ENCODE assay signal across 1 cellular context in the genomic region with DNA sequence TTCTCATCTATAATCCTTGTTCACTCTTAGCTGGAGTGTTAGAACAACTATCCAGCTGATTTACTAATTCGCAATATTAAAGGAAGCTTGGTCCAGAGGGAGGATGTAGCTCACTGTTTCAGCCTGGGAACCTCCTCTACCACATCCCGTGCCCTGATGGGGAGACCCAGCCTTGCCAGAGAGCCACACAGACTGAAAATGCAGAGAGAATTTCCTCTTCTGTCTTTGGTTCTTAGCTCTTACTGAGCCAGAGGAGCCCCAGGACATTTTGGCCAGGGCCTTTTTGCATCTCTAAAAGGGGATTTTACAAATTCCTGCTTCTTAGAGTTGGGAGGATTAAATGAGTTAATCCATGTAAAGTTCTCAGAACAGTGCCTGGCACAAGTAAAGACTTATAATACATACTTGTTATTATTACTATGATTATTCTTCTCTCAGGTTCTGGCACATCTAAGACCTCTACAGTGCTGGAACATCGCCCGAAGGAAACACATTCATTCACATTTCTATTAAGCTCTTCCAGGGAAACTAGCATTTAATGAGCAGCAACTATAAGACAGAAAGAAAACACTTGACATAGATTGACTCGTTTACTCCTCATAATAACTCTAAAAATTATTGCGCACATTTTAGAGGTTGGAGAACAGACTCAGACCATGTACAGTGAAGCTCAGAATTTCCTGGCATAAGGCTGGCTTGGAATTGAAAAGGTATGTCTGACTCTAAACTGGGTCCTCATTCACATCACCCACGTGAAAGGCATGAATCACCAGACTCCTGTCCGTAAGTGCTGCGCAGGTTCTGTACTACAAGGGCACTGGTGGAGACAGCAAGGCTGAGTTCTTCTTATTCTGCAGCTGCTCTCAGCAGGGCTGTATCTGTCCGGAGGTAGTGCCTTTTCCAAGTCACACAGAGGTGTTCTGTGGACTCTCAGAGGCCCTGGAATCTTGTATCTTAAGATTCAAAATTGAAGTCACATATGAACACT.
TF ChIP-seq lines count a peak whose summit lies in the region.

No MANE protein-coding gene starts in this region.

TF ChIP-seq in HepG2, 621 proteins besides CTCF, POLR2A, EP300 and RAD21:
- TF ChIP-seq ZNF614 (CRISPR knock-in tag; IDR thresholded peaks at IDR 0.05; ENCODE audit: borderline replicate concordance): no peak
- TF ChIP-seq ZKSCAN1 (IDR thresholded peaks at IDR 0.05; ENCODE audit: low read length): no peak
- TF ChIP-seq, protein P1, sequence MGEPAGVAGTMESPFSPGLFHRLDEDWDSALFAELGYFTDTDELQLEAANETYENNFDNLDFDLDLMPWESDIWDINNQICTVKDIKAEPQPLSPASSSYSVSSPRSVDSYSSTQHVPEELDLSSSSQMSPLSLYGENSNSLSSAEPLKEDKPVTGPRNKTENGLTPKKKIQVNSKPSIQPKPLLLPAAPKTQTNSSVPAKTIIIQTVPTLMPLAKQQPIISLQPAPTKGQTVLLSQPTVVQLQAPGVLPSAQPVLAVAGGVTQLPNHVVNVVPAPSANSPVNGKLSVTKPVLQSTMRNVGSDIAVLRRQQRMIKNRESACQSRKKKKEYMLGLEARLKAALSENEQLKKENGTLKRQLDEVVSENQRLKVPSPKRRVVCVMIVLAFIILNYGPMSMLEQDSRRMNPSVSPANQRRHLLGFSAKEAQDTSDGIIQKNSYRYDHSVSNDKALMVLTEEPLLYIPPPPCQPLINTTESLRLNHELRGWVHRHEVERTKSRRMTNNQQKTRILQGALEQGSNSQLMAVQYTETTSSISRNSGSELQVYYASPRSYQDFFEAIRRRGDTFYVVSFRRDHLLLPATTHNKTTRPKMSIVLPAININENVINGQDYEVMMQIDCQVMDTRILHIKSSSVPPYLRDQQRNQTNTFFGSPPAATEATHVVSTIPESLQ (CRISPR knock-in tag; conservative IDR thresholded peaks at IDR 0.05): no peak
- TF ChIP-seq EED (CRISPR knock-in tag; IDR thresholded peaks at IDR 0.05): no peak
- no peak for TF ChIP-seq JDP2 (CRISPR knock-in tag; IDR thresholded peaks at IDR 0.05; ENCODE audit: borderline replicate concordance)
- TF ChIP-seq ZNF326 (CRISPR knock-in tag; IDR thresholded peaks at IDR 0.05; ENCODE audit: borderline replicate concordance): no peak
- TF ChIP-seq, protein P2, sequence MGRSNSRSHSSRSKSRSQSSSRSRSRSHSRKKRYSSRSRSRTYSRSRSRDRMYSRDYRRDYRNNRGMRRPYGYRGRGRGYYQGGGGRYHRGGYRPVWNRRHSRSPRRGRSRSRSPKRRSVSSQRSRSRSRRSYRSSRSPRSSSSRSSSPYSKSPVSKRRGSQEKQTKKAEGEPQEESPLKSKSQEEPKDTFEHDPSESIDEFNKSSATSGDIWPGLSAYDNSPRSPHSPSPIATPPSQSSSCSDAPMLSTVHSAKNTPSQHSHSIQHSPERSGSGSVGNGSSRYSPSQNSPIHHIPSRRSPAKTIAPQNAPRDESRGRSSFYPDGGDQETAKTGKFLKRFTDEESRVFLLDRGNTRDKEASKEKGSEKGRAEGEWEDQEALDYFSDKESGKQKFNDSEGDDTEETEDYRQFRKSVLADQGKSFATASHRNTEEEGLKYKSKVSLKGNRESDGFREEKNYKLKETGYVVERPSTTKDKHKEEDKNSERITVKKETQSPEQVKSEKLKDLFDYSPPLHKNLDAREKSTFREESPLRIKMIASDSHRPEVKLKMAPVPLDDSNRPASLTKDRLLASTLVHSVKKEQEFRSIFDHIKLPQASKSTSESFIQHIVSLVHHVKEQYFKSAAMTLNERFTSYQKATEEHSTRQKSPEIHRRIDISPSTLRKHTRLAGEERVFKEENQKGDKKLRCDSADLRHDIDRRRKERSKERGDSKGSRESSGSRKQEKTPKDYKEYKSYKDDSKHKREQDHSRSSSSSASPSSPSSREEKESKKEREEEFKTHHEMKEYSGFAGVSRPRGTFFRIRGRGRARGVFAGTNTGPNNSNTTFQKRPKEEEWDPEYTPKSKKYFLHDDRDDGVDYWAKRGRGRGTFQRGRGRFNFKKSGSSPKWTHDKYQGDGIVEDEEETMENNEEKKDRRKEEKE (IDR thresholded peaks at IDR 0.05): no peak
- no peak for TF ChIP-seq CHCHD3 (CRISPR knock-in tag; IDR thresholded peaks at IDR 0.05)
- no peak for TF ChIP-seq ZFP41 (CRISPR knock-in tag; IDR thresholded peaks at IDR 0.05; ENCODE audit: borderline replicate concordance)
- TF ChIP-seq IRX3 (CRISPR knock-in tag; IDR thresholded peaks at IDR 0.05; ENCODE audit: borderline replicate concordance, low read depth): no peak
- TF ChIP-seq NR2F2 (IDR thresholded peaks at IDR 0.05; ENCODE audit: borderline replicate concordance, low read depth): no peak
